In the genomic region with DNA sequence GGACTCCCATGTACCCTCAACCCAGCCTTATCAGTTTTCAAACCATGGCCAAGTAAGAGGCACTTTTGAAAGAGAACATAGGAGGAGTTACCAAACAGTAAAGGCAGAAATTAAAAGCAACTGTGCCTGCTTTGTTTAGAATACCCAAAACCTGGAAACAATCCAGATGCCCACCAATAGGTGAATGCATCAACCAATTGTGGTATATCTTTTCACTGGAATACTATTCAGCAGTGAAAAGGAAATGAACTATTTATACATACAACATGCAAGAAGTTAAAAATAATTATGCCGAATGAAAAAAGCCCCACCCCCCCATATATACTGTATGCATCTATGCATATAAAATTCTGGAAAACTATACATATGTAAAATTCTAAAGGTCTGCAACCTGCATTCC, we compare ENCODE assay signal across 18 cellular contexts. TPM values are rescaled to one million over a fixed set of nuclear protein-coding genes. Genes with fewer than 3 reads are reported as not detected.
DNase-seq lines count a peak whose midpoint lies in the region; ATAC-seq, FAIRE-seq and TF ChIP-seq lines count a peak whose summit lies in the region.
"Had no signal": no experiment of that assay in that cellular context is flagged by ENCODE, and none has a peak within 500 bp of the region (broad histone marks: within the 10 kb centered on the region; RNA-seq: fewer than 3 reads in every experiment).

No MANE protein-coding gene starts in this region.

- H2BK15ac ChIP-seq in H1 (ENCODE audit: low read length), result no peak overlapping the region

- H2AFZ ChIP-seq in H1 (ENCODE audit: low read length), result no peak overlapping the region
- H2AFZ ChIP-seq: GM23248 had no signal

- no peak overlapping the region for H3K4me3 Mint-ChIP-seq in activated naive CD4-positive, alpha-beta T cell treated with anti-CD3 and anti-CD28 coated beads, Interleukin-2, amount 10 ng/mL, durations not matched to agents 7 days and 5 days
- no peak overlapping the region for H3K4me3 Mint-ChIP-seq in naive thymus-derived CD8-positive, alpha-beta T cell
- no peak overlapping the region for H3K4me3 Mint-ChIP-seq in CD8-positive, alpha-beta T cell
- H3K4me3 Mint-ChIP-seq: CD4-positive, CD25-positive, alpha-beta regulatory T cell had no signal

- H3K4me1 ChIP-seq in RWPE2 (ENCODE audit: insufficient read depth, poor library complexity, severe bottlenecking), result peaks cover 29% of the 10 kb centered on the region
- H3K4me1 ChIP-seq in H1 (replicated peaks in 1 of 4; ENCODE audit: control insufficient read depth in 3 of 4, insufficient read depth in 4 of 4, low read length in 3 of 4), result no peaks in the 10 kb centered on the region
- peaks cover 32% of the 10 kb centered on the region for H3K4me1 ChIP-seq in CD8-positive, alpha-beta T cell (ENCODE audit: insufficient read depth, low read length)

- no peak for TF ChIP-seq CTCF in RWPE2 (IDR thresholded peaks at IDR 0.05; ENCODE audit: poor library complexity, severe bottlenecking)
- TF ChIP-seq CTCF in H1 (IDR thresholded peaks at IDR 0.05; ENCODE audit: control extremely low read depth in 1 of 3, insufficient read depth in 1 of 3, low read depth in 1 of 3, low read length in 3 of 3), result no peak
- TF ChIP-seq CTCF in CD8-positive, alpha-beta T cell (IDR thresholded peaks at IDR 0.05), result no peak

- ATAC-seq in RWPE2 (ENCODE audit: low read depth), result no peak
- ATAC-seq in naive thymus-derived CD8-positive, alpha-beta T cell, result no peak
- ATAC-seq in CD8-positive, alpha-beta T cell, result no peak
- ATAC-seq: HepG2 had no signal

- H4K8ac ChIP-seq in H1 (ENCODE audit: extremely low read depth, insufficient read depth, low read length), result no peak overlapping the region

- no peak overlapping the region for H3K4ac ChIP-seq in H1 (replicated peaks; ENCODE audit: insufficient read length, low read depth, low read length)

- H3K79me2 ChIP-seq in H1 (ENCODE audit: control insufficient read depth in 1 of 2, insufficient read depth in 2 of 2, low read length in 2 of 2), result peaks cover 13 to 79% of the 10 kb centered on the region in 2 experiments

- H2AK5ac ChIP-seq in H1 (ENCODE audit: low read depth, low read length), result no peak overlapping the region

- no peak overlapping the region for H3K23ac ChIP-seq in H1 (ENCODE audit: insufficient read length)

- peaks cover 7% of the 10 kb centered on the region for H3K9me3 Mint-ChIP-seq in activated naive CD4-positive, alpha-beta T cell treated with anti-CD3 and anti-CD28 coated beads, Interleukin-2, amount 10 ng/mL, durations not matched to agents 7 days and 5 days
- peaks cover 0 to 1% (median 0%) of the 10 kb centered on the region in 9 donors for H3K9me3 Mint-ChIP-seq in naive thymus-derived CD8-positive, alpha-beta T cell
- H3K9me3 Mint-ChIP-seq in CD8-positive, alpha-beta T cell, result peaks cover 2% of the 10 kb centered on the region

- no peak overlapping the region for H3K4me3 ChIP-seq in RWPE2 (ENCODE audit: severe bottlenecking)
- no peak overlapping the region for H3K4me3 ChIP-seq in H1 (ENCODE audit: extremely low read depth in 1 of 4, insufficient read depth in 2 of 4, low read depth in 3 of 4, low read length in 4 of 4)
- H3K4me3 ChIP-seq in CD8-positive, alpha-beta T cell (ENCODE audit: low read depth, low read length), result no peak overlapping the region
- H3K4me3 ChIP-seq: BLaER1 treated with 17β-estradiol and CSF1 and Interleukin-3, amounts not matched to agents 10 nM and 100 nM; GM23248 had no signal

- FAIRE-seq in H1 (lab: Jason Lieb, UNC), result no peak
- FAIRE-seq: GM18507, HepG2, HTR-8/SVneo had no signal

- peaks cover 6% of the 10 kb centered on the region for H3K79me1 ChIP-seq in H1 (ENCODE audit: low read depth, low read length)

- H3K4me2 ChIP-seq in H1 (ENCODE audit: insufficient read depth in 1 of 2, low read depth in 2 of 2, low read length in 2 of 2), result no peak overlapping the region
- H3K4me2 ChIP-seq: BLaER1 treated with 17β-estradiol and CSF1 and Interleukin-3, amounts not matched to agents 10 nM and 100 nM had no signal

- no peak for TF ChIP-seq POLR2A in H1 (IDR thresholded peaks at IDR 0.05; ENCODE audit: control extremely low read depth in 1 of 2, low read depth in 2 of 2, low read length in 2 of 2)

- no peaks in the 10 kb centered on the region for H4K20me1 ChIP-seq in H1 (replicated peaks in 1 of 2; ENCODE audit: control insufficient read depth in 1 of 2, insufficient read depth in 2 of 2, low read length in 2 of 2)
- H4K20me1 ChIP-seq: BLaER1 treated with 17β-estradiol and CSF1 and Interleukin-3, amounts not matched to agents 10 nM and 100 nM had no signal

- no peak overlapping the region for H3K18ac ChIP-seq in H1 (ENCODE audit: extremely low read depth, low read length)

- no peaks in the 10 kb centered on the region for H3K27me3 Mint-ChIP-seq in activated naive CD4-positive, alpha-beta T cell treated with anti-CD3 and anti-CD28 coated beads, Interleukin-2, amount 10 ng/mL, durations not matched to agents 7 days and 5 days
- H3K27me3 Mint-ChIP-seq in naive thymus-derived CD8-positive, alpha-beta T cell, result no peaks in the 10 kb centered on the region
- no peaks in the 10 kb centered on the region for H3K27me3 Mint-ChIP-seq in CD8-positive, alpha-beta T cell (ENCODE audit: low read depth)
- H3K27me3 Mint-ChIP-seq: CD4-positive, CD25-positive, alpha-beta regulatory T cell had no signal

- no peak overlapping the region for H3K14ac ChIP-seq in H1 (ENCODE audit: insufficient read length)

- H2BK120ac ChIP-seq in H1 (replicated peaks; ENCODE audit: low read depth, low read length), result no peak overlapping the region

- H3K27ac ChIP-seq in RWPE2 (ENCODE audit: poor library complexity, severe bottlenecking) (peak overlapping the region; percentile 58), H1 (ENCODE audit: low read depth, low read length) (no peak overlapping the region)
- H3K27ac ChIP-seq in CD8-positive, alpha-beta T cell (ENCODE audit: low read depth, low read length), result no peak overlapping the region
- H3K27ac ChIP-seq: BLaER1 treated with 17β-estradiol and CSF1 and Interleukin-3, amounts not matched to agents 10 nM and 100 nM; GM23248 had no signal

- intact Hi-C loops in CD8-positive, alpha-beta T cell (cut with DNase I, micrococcal nuclease), result no loop called here

- peaks cover 26% of the 10 kb centered on the region for H3K4me1 Mint-ChIP-seq in activated naive CD4-positive, alpha-beta T cell treated with anti-CD3 and anti-CD28 coated beads, Interleukin-2, amount 10 ng/mL, durations not matched to agents 7 days and 5 days
- peaks cover 27 to 94% (median 79%) of the 10 kb centered on the region in 4 donors for H3K4me1 Mint-ChIP-seq in naive thymus-derived CD8-positive, alpha-beta T cell
- H3K4me1 Mint-ChIP-seq in CD8-positive, alpha-beta T cell (ENCODE audit: low read depth), result peaks cover 81% of the 10 kb centered on the region

- no peak for TF ChIP-seq RAD21 in H1 (IDR thresholded peaks at IDR 0.05 in 1 of 2, conservative IDR thresholded peaks at IDR 0.05 in 1 of 2; ENCODE audit: low read depth in 2 of 2, low read length in 2 of 2)

- H3K56ac ChIP-seq in H1 (replicated peaks; ENCODE audit: insufficient read length, low read depth, low read length), result no peak overlapping the region

- H3K9me3 ChIP-seq in RWPE2 (ENCODE audit: severe bottlenecking) (no peaks in the 10 kb centered on the region), H1 (ENCODE audit: insufficient read depth in 2 of 2, low read depth in 1 of 2, low read length in 1 of 2) (peaks cover 4 to 5% of the 10 kb centered on the region in 2 experiments; a peak in 2 of 4 replicates)
- no peaks in the 10 kb centered on the region for H3K9me3 ChIP-seq in CD8-positive, alpha-beta T cell (ENCODE audit: low read length)

- H3K23me2 ChIP-seq in H1 (ENCODE audit: low read depth, low read length), result no peaks in the 10 kb centered on the region

- DNase-seq in activated naive CD4-positive, alpha-beta T cell treated with anti-CD3 and anti-CD28 coated beads, Interleukin-2, amount 10 ng/mL, durations not matched to agents 7 days and 5 days, result no peak
- DNase-seq in activated naive CD4-positive, alpha-beta T cell treated with Interleukin-2 at 50 U/mL for 16 hours, result no peak
- DNase-seq in RWPE2 (ENCODE audit: low spot score), result no peak
- no peak for DNase-seq in H1 (ENCODE audit: low read depth in 1 of 2, low spot score in 2 of 2)
- DNase-seq in naive thymus-derived CD8-positive, alpha-beta T cell, result no peak
- DNase-seq in CD8-positive, alpha-beta T cell, result no peak
- DNase-seq in NOMO-1 treated with dmso at 0.1 percent for 144 hours (lab: John Stamatoyannopoulos, UW; ENCODE audit: unreplicated experiment), result no peak
- DNase-seq: 8988T; ACHN; Calu3; CD4-positive, CD25-positive, alpha-beta regulatory T cell; DMS 273 treated with DMSO at 0.1 percent for 48 hours; GM23248; H7 had no signal

- no peaks in the 10 kb centered on the region for H3K27me3 ChIP-seq in RWPE2 (ENCODE audit: insufficient read depth, poor library complexity, severe bottlenecking)
- no peaks in the 10 kb centered on the region for H3K27me3 ChIP-seq in H1 (replicated peaks in 1 of 4; ENCODE audit: control insufficient read depth in 3 of 4, extremely low read depth in 1 of 4, insufficient read depth in 3 of 4, low read length in 3 of 4)
- no peaks in the 10 kb centered on the region for H3K27me3 ChIP-seq in CD8-positive, alpha-beta T cell (ENCODE audit: insufficient read depth, low read length)
- H3K27me3 ChIP-seq: BLaER1 treated with 17β-estradiol and CSF1 and Interleukin-3, amounts not matched to agents 10 nM and 100 nM had no signal

- H3K36me3 Mint-ChIP-seq in activated naive CD4-positive, alpha-beta T cell treated with anti-CD3 and anti-CD28 coated beads, Interleukin-2, amount 10 ng/mL, durations not matched to agents 7 days and 5 days, result peaks cover 32% of the 10 kb centered on the region
- peaks cover 4 to 18% (median 5%) of the 10 kb centered on the region in 3 donors for H3K36me3 Mint-ChIP-seq in naive thymus-derived CD8-positive, alpha-beta T cell
- peaks cover 33% of the 10 kb centered on the region for H3K36me3 Mint-ChIP-seq in CD8-positive, alpha-beta T cell
- H3K36me3 Mint-ChIP-seq: CD4-positive, CD25-positive, alpha-beta regulatory T cell had no signal

- H2BK20ac ChIP-seq in H1 (ENCODE audit: low read length), result no peak overlapping the region

- H2BK12ac ChIP-seq in H1 (ENCODE audit: low read depth, low read length), result no peak overlapping the region

- TF ChIP-seq EP300 in H1 (IDR thresholded peaks at IDR 0.05; ENCODE audit: borderline replicate concordance in 1 of 2, low read depth in 2 of 2, low read length in 2 of 2), result no peak

- H3K36me3 ChIP-seq in RWPE2 (ENCODE audit: low read depth) (no peaks in the 10 kb centered on the region), H1 (ENCODE audit: control insufficient read depth in 2 of 4, insufficient read depth in 4 of 4, low read length in 3 of 4) (no peaks in the 10 kb centered on the region; a peak in 1 of 8 replicates)
- H3K36me3 ChIP-seq in CD8-positive, alpha-beta T cell (ENCODE audit: insufficient read depth, low read length), result no peaks in the 10 kb centered on the region

- 50% methylated on average over 1 of the region's 1 CpG; no CpG with 5 or more reads in 1 of the 2 experiments for WGBS in H1 (ENCODE audit: extremely low coverage in 1 of 2, insufficient coverage in 1 of 2, insufficient read length in 1 of 2, insufficient replicate concordance in 2 of 2, low coverage in 1 of 2, low lambda C conversion rate in 2 of 2, missing lambda C conversion rate in 1 of 2), 2 experiments

- H3K9ac ChIP-seq in H1 (replicated peaks in 1 of 4; ENCODE audit: extremely low read depth in 1 of 4, low read depth in 3 of 4, low read length in 3 of 4), result no peak overlapping the region
- H3K9ac ChIP-seq: BLaER1 treated with 17β-estradiol and CSF1 and Interleukin-3, amounts not matched to agents 10 nM and 100 nM; GM23248 had no signal

- H4K91ac ChIP-seq in H1 (replicated peaks; ENCODE audit: insufficient read length, low read length), result no peak overlapping the region

- no peak overlapping the region for H4K5ac ChIP-seq in H1 (ENCODE audit: insufficient read length, low read depth, low read length)

- no peak overlapping the region for H2BK5ac ChIP-seq in H1 (ENCODE audit: low read depth, low read length)

- peak overlapping the region; percentile 16 for H3K27ac Mint-ChIP-seq in activated naive CD4-positive, alpha-beta T cell treated with anti-CD3 and anti-CD28 coated beads, Interleukin-2, amount 10 ng/mL, durations not matched to agents 7 days and 5 days
- H3K27ac Mint-ChIP-seq in naive thymus-derived CD8-positive, alpha-beta T cell, result peak overlapping the region in 8 of 10 donors; percentile 11 to 94 (median 74)
- H3K27ac Mint-ChIP-seq in CD8-positive, alpha-beta T cell, result no peak overlapping the region

- POLR2A ChIA-PET in H1 (lab: Charles Lee; ENCODE audit: partially characterized antibody), result no interaction called here
- POLR2A ChIA-PET in naive thymus-derived CD8-positive, alpha-beta T cell (lab: Charles Lee), result no interaction called here
- POLR2A ChIA-PET in CD8-positive, alpha-beta T cell (lab: Charles Lee), result no interaction called here

- CTCF ChIA-PET in activated naive CD4-positive, alpha-beta T cell treated with anti-CD3 and anti-CD28 coated beads, Interleukin-2, amount 10 ng/mL, durations not matched to agents 7 days and 5 days (lab: Charles Lee), result no interaction called here
- CTCF ChIA-PET in H1 (lab: Charles Lee; ENCODE audit: partially characterized antibody), result no interaction called here
- CTCF ChIA-PET in CD8-positive, alpha-beta T cell (lab: Charles Lee), result no interaction called here

RNA-seq across cellular contexts. Expression of gene PITPNC1, which starts 37.0 kb away (rescaled TPM):
- 53.8 and 54.7 TPM in 2 replicates for total RNA-seq in H1 (2021; fragmentation: NEBNext Ultra II Directional; extraction: Animal tissue kit (Norgen Biotek cat#: 25700))
- 13.6 and 17.6 TPM in 2 replicates for polyA plus RNA-seq in H1 (2011; rRNA removed)
- polyA plus RNA-seq in H1 (2011; cell fraction: cytosol; rRNA removed), result 21.2 TPM
- 12.1 TPM for polyA plus RNA-seq in H1 (2011; cell fraction: nucleus; rRNA removed)
- 33.7 to 47.4 TPM (median 36.9 TPM) in 4 replicates for polyA plus RNA-seq in H1 (2012, experiment 1 of 2)
- 46.7 TPM for polyA plus RNA-seq in H1 (2012, experiment 2 of 2)
- 47.4 TPM for polyA plus RNA-seq in H1 (2013, experiment 1 of 2)
- polyA plus RNA-seq in H1 (2013, experiment 2 of 2), result 44.0 TPM
- polyA minus RNA-seq in H1 (2011; rRNA and poly(A)+ RNA removed), result 19.7 and 24.7 TPM in 2 replicates
- polyA minus RNA-seq in H1 (2011; cell fraction: cytosol; rRNA and poly(A)+ RNA removed), result 24.5 TPM
- polyA minus RNA-seq in H1 (2011; cell fraction: nucleus; rRNA and poly(A)+ RNA removed), result 25.2 TPM
- 100 to 1,000 TPM; 128 to 133 TPM for total RNA-seq in naive thymus-derived CD8-positive, alpha-beta T cell
- 100 to 1,000 TPM; 119 to 159 (median 125) TPM for polyA plus RNA-seq in naive thymus-derived CD8-positive, alpha-beta T cell
- total RNA-seq in CD8-positive, alpha-beta T cell, result 100 to 1,000 TPM; 110 to 111 TPM

RNA-seq across cellular contexts. Expression of gene PSMD12, which starts 47.8 kb away (rescaled TPM):
- total RNA-seq in H1 (2021; fragmentation: NEBNext Ultra II Directional; extraction: Animal tissue kit (Norgen Biotek cat#: 25700)), result 73.2 and 82.4 TPM in 2 replicates
- 10.1 and 14.0 TPM in 2 replicates for polyA plus RNA-seq in H1 (2011; rRNA removed)
- polyA plus RNA-seq in H1 (2011; cell fraction: cytosol; rRNA removed), result 25.7 TPM
- polyA plus RNA-seq in H1 (2011; cell fraction: nucleus; rRNA removed), result 7.4 TPM
- 42.3 to 72.6 TPM (median 48.4 TPM) in 4 replicates for polyA plus RNA-seq in H1 (2012, experiment 1 of 2)
- 6.7 TPM for polyA plus RNA-seq in H1 (2012, experiment 2 of 2)
- polyA plus RNA-seq in H1 (2013, experiment 1 of 2), result 50.9 TPM
- 55.3 TPM for polyA plus RNA-seq in H1 (2013, experiment 2 of 2)
- 13.2 and 17.0 TPM in 2 replicates for polyA minus RNA-seq in H1 (2011; rRNA and poly(A)+ RNA removed)
- 28.3 TPM for polyA minus RNA-seq in H1 (2011; cell fraction: cytosol; rRNA and poly(A)+ RNA removed)
- 17.2 TPM for polyA minus RNA-seq in H1 (2011; cell fraction: nucleus; rRNA and poly(A)+ RNA removed)
- 10 to 100 TPM; 44.6 to 45.4 TPM for total RNA-seq in naive thymus-derived CD8-positive, alpha-beta T cell
- polyA plus RNA-seq in naive thymus-derived CD8-positive, alpha-beta T cell, result 10 to 100 TPM; 32.0 to 33.0 (median 32.5) TPM
- 10 to 100 TPM; 52.1 to 54.9 TPM for total RNA-seq in CD8-positive, alpha-beta T cell
